ENCODE assay signal across 27 cellular contexts in the genomic region with DNA sequence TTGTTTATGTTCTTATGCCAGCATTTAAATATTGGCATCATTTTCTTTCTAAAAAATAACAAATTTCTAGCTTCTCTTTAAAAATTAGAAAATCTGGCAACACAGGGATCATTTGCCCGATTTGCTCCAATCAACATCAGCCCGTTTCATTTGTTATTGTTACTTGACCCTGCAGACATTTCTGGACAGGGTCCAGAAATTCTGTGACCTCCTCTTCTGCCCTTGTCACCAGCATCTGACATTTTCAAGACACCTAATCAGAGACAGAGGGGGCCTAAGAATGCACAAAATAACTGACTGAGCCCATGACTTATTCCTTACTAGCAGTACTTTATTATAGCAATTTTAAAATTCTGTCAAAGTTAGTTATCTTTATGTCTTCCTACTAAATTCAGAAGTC.
"Had no signal": no experiment of that assay in that cellular context is flagged by ENCODE, and none has a peak within 500 bp of the region (broad histone marks: within the 10 kb centered on the region; RNA-seq: fewer than 3 reads in every experiment).

No MANE protein-coding gene starts in this region.

- ATAC-seq: effector memory CD8-positive, alpha-beta T cell; left lobe of liver; naive thymus-derived CD4-positive, alpha-beta T cell; psoas muscle; stimulated activated memory B cell treated with anti-CD40 and anti-IgM and Interleukin-4, amounts not matched to agents 10 μg/mL and 1 μg/mL and 100 μg/mL, for 72 hours had no signal

- H2AFZ ChIP-seq: neural progenitor cell had no signal

- H3K4me1 ChIP-seq: neural progenitor cell, psoas muscle, testis, upper lobe of left lung had no signal

- H3K4me2 ChIP-seq: neural progenitor cell had no signal

- H3K4me3 Mint-ChIP-seq: effector memory CD8-positive, alpha-beta T cell; immature natural killer cell; naive thymus-derived CD4-positive, alpha-beta T cell; nephron; neural progenitor cell; stimulated activated memory B cell treated with anti-CD40 and anti-IgM and Interleukin-4, amounts not matched to agents 10 μg/mL and 1 μg/mL and 100 μg/mL, for 72 hours had no signal

- H3K36me3 Mint-ChIP-seq: immature natural killer cell; naive thymus-derived CD4-positive, alpha-beta T cell; neural progenitor cell; stimulated activated memory B cell treated with anti-CD40 and anti-IgM and Interleukin-4, amounts not matched to agents 10 μg/mL and 1 μg/mL and 100 μg/mL, for 72 hours had no signal

- DNase-seq: cortex of kidney; effector memory CD8-positive, alpha-beta T cell; hypothalamus; immature natural killer cell; mesendoderm; midbrain; naive thymus-derived CD4-positive, alpha-beta T cell; posterior cingulate gyrus; psoas muscle; right cardiac atrium; sigmoid colon; spleen; stimulated activated CD4-positive, alpha-beta T cell treated with anti-CD3 and anti-CD28 coated beads, Interleukin-4, amount 100 ng/mL, for 4 hours; stimulated activated naive CD8-positive, alpha-beta T cell treated with anti-CD3 and anti-CD28 coated beads, Interleukin-15, Interleukin-2, amounts not matched to agents 100 U/mL and 50 U/mL, for 24 hours; substantia nigra; testis; tibial artery; upper lobe of left lung had no signal

- H3K4me3 ChIP-seq: lung, neural progenitor cell, psoas muscle, sigmoid colon, spleen, testis, tibial artery, upper lobe of left lung had no signal

- H3K4me1 Mint-ChIP-seq: immature natural killer cell; naive thymus-derived CD4-positive, alpha-beta T cell; neural progenitor cell; stimulated activated memory B cell treated with anti-CD40 and anti-IgM and Interleukin-4, amounts not matched to agents 10 μg/mL and 1 μg/mL and 100 μg/mL, for 72 hours had no signal

- H3K9ac ChIP-seq: neural progenitor cell had no signal

- H3K9me3 ChIP-seq: psoas muscle, sigmoid colon, spleen, testis, tibial artery, upper lobe of left lung had no signal

- H3K27ac ChIP-seq: neural progenitor cell, psoas muscle, sigmoid colon, spleen, testis, tibial artery, upper lobe of left lung had no signal

- H3K27me3 Mint-ChIP-seq: stimulated activated memory B cell treated with anti-CD40 and anti-IgM and Interleukin-4, amounts not matched to agents 10 μg/mL and 1 μg/mL and 100 μg/mL, for 72 hours had no signal

- H3K9me3 Mint-ChIP-seq: effector memory CD8-positive, alpha-beta T cell; nephron; stimulated activated memory B cell treated with anti-CD40 and anti-IgM and Interleukin-4, amounts not matched to agents 10 μg/mL and 1 μg/mL and 100 μg/mL, for 72 hours had no signal

- H3K36me3 ChIP-seq: neural progenitor cell, sigmoid colon, spleen, tibial artery, upper lobe of left lung had no signal

- FAIRE-seq: endometrium, frontal cortex, keratinocyte, urothelium cell line had no signal

- H3K27ac Mint-ChIP-seq: effector memory CD8-positive, alpha-beta T cell; immature natural killer cell; naive thymus-derived CD4-positive, alpha-beta T cell; nephron; neural progenitor cell; stimulated activated memory B cell treated with anti-CD40 and anti-IgM and Interleukin-4, amounts not matched to agents 10 μg/mL and 1 μg/mL and 100 μg/mL, for 72 hours had no signal

- H3K27me3 ChIP-seq: neural progenitor cell, sigmoid colon, spleen, testis, tibial artery, upper lobe of left lung had no signal
